In genomic region chr7:7327423-7327822, GRCh38 we compare ENCODE assay signal across 17 cellular contexts.
"Had no signal": no experiment of that assay in that cellular context is flagged by ENCODE, and none has a peak within 500 bp of the region (broad histone marks: within the 10 kb centered on the region; RNA-seq: fewer than 3 reads in every experiment).

No MANE protein-coding gene starts in this region.

- H3K9me3 ChIP-seq: esophagus squamous epithelium, heart left ventricle, mucosa of descending colon, stomach, thoracic aorta, transverse colon had no signal

- H3K9me3 Mint-ChIP-seq: effector memory CD8-positive, alpha-beta T cell; natural killer cell had no signal

- DNase-seq: effector memory CD8-positive, alpha-beta T cell; esophagus squamous epithelium; foreskin fibroblast; heart left ventricle; hippocampal formation; mucosa of descending colon; natural killer cell; right cardiac atrium; small intestine; stimulated activated CD4-positive, alpha-beta T cell treated with anti-CD3 and anti-CD28 coated beads, Interleukin-12 subunit alpha, Interleukin-12 subunit beta, amount 100 ng/mL, for 4 hours; stimulated activated naive CD4-positive, alpha-beta T cell; stomach; substantia nigra; transverse colon had no signal

- H3K27ac ChIP-seq: heart left ventricle, stomach, thoracic aorta, transverse colon had no signal

- H3K36me3 ChIP-seq: esophagus squamous epithelium, heart left ventricle, stomach, thoracic aorta, transverse colon had no signal

- FAIRE-seq: islet of Langerhans, small intestine had no signal

- H3K36me3 Mint-ChIP-seq: natural killer cell had no signal

- H3K27me3 ChIP-seq: esophagus squamous epithelium, heart left ventricle, stomach, transverse colon had no signal

- H3K4me3 ChIP-seq: esophagus squamous epithelium, heart left ventricle, mucosa of descending colon, stomach, thoracic aorta, transverse colon had no signal

- H3K4me3 Mint-ChIP-seq: effector memory CD8-positive, alpha-beta T cell; natural killer cell; neural crest cell had no signal

- H3K27ac Mint-ChIP-seq: effector memory CD8-positive, alpha-beta T cell; natural killer cell had no signal

- H3K4me1 ChIP-seq: heart left ventricle, stomach, transverse colon had no signal

- H3K4me1 Mint-ChIP-seq: natural killer cell, neural crest cell had no signal
